Comparison of ENCODE assay signal across 24 cellular contexts in genomic region chr20:3378138-3378537, GRCh38. TPM values are rescaled to one million over a fixed set of nuclear protein-coding genes. Genes with fewer than 3 reads are reported as not detected.
A peak's percentile ranks its signal among the peaks of the same experiment; 100 is the strongest.
DNase-seq lines count a peak whose midpoint lies in the region; ATAC-seq and TF ChIP-seq lines count a peak whose summit lies in the region.
"Had no signal": no experiment of that assay in that cellular context is flagged by ENCODE, and none has a peak within 500 bp of the region (broad histone marks: within the 10 kb centered on the region; RNA-seq: fewer than 3 reads in every experiment).

No MANE protein-coding gene starts in this region.

- H3K36me3 ChIP-seq in right atrium auricular region (peaks cover 38% of the 10 kb centered on the region), gastrocnemius medialis (peaks cover 0 to 36% of the 10 kb centered on the region in 2 donors), MG63 (no peaks in the 10 kb centered on the region)
- H3K36me3 ChIP-seq: ovary had no signal

- peaks cover 5% of the 10 kb centered on the region for H3K27me3 Mint-ChIP-seq in endothelial cell (ENCODE audit: unreplicated experiment)
- H3K27me3 Mint-ChIP-seq: activated naive CD4-positive, alpha-beta T cell treated with anti-CD3 and anti-CD28 coated beads, Interleukin-2, amount 10 ng/mL, durations not matched to agents 7 days and 5 days; CD4-positive, CD25-positive, alpha-beta regulatory T cell had no signal

- H3K27ac ChIP-seq in right atrium auricular region (peak overlapping the region; percentile 6 to 40), gastrocnemius medialis (peak overlapping the region; percentile 15 to 36 (median 32))
- H3K27ac ChIP-seq: HL-60, ovary had no signal

- H3K27me3 ChIP-seq in right atrium auricular region (no peaks in the 10 kb centered on the region), gastrocnemius medialis (no peaks in the 10 kb centered on the region), MG63 (no peaks in the 10 kb centered on the region)
- H3K27me3 ChIP-seq: ovary, thyroid gland had no signal

- H3K4me1 ChIP-seq in right atrium auricular region, result peaks cover 0 to 34% of the 10 kb centered on the region in 2 donors
- H3K4me1 ChIP-seq in gastrocnemius medialis, result peaks cover 0 to 22% of the 10 kb centered on the region in 2 donors

- no peak for TF ChIP-seq POLR2A in gastrocnemius medialis (IDR thresholded peaks at IDR 0.05)

- H3K4me3 ChIP-seq in right atrium auricular region, result no peak overlapping the region
- H3K4me3 ChIP-seq in gastrocnemius medialis, result no peak overlapping the region
- H3K4me3 ChIP-seq in MG63, result no peak overlapping the region
- H3K4me3 ChIP-seq: coronary artery, ovary, thyroid gland had no signal

- peak overlapping the region; percentile 87 for H3K27ac Mint-ChIP-seq in endothelial cell (ENCODE audit: unreplicated experiment)
- H3K27ac Mint-ChIP-seq: activated naive CD4-positive, alpha-beta T cell treated with anti-CD3 and anti-CD28 coated beads, Interleukin-2, amount 10 ng/mL, durations not matched to agents 7 days and 5 days; natural killer cell had no signal

- intact Hi-C loops in gastrocnemius medialis (cut with DNase I; ENCODE audit: low total_unique reads), result no loop called here

- TF ChIP-seq CTCF in endothelial cell (IDR thresholded peaks at IDR 0.05; ENCODE audit: unreplicated experiment) (no peak), right atrium auricular region (IDR thresholded peaks at IDR 0.05) (no peak), gastrocnemius medialis (IDR thresholded peaks at IDR 0.05 in 4 of 5, conservative IDR thresholded peaks at IDR 0.05 in 1 of 5) (no peak)

- no peak for ATAC-seq in gastrocnemius medialis
- ATAC-seq: activated T-cell treated with anti-CD3 and anti-CD28 coated beads, Interleukin-2, amount 50 U/mL, for 4 hours; natural killer cell; Panc1; stimulated activated naive CD8-positive, alpha-beta T cell treated with anti-CD3 and anti-CD28 coated beads, Interleukin-15, Interleukin-2, amounts not matched to agents 100 U/mL and 50 U/mL, for 24 hours had no signal

- in situ Hi-C loops in gastrocnemius medialis (cut with MboI; ENCODE audit: low sequenced_read_pairs in 4 of 4), result no loop called here

- H3K9me3 Mint-ChIP-seq in endothelial cell (ENCODE audit: unreplicated experiment), result no peaks in the 10 kb centered on the region
- H3K9me3 Mint-ChIP-seq: activated naive CD4-positive, alpha-beta T cell treated with anti-CD3 and anti-CD28 coated beads, Interleukin-2, amount 10 ng/mL, durations not matched to agents 7 days and 5 days; activated T-cell treated with anti-CD3 and anti-CD28 coated beads, Interleukin-2, amount 50 U/mL, for 4 hours; natural killer cell had no signal

- H3K4me1 Mint-ChIP-seq in endothelial cell (ENCODE audit: unreplicated experiment), result peaks cover 19% of the 10 kb centered on the region

- H3K36me3 Mint-ChIP-seq in endothelial cell (ENCODE audit: low read depth, unreplicated experiment), result peaks cover 32% of the 10 kb centered on the region
- H3K36me3 Mint-ChIP-seq: activated naive CD4-positive, alpha-beta T cell treated with anti-CD3 and anti-CD28 coated beads, Interleukin-2, amount 10 ng/mL, durations not matched to agents 7 days and 5 days had no signal

- DNase-seq in Kasumi-1 (lab: John Stamatoyannopoulos, UW), result peak; percentile 30 to 37
- DNase-seq in endothelial cell (ENCODE audit: low spot score), result no peak
- no peak for DNase-seq in right atrium auricular region (ENCODE audit: low spot score)
- DNase-seq in gastrocnemius medialis, result peak in 1 of 2 donors; percentile 7
- no peak for DNase-seq in DMS153 treated with DMSO at 0.1 percent for 48 hours (lab: John Stamatoyannopoulos, UW; ENCODE audit: unreplicated experiment)
- DNase-seq in NCI-H1048 (lab: John Stamatoyannopoulos, UW), result no peak
- DNase-seq in stimulated activated CD4-positive, alpha-beta T cell treated with anti-CD3 and anti-CD28 coated beads, Interleukin-2, amount 100 ng/mL, for 48 hours, result no peak
- no peak for DNase-seq in MG63
- DNase-seq: activated CD4-positive, alpha-beta T cell treated with anti-CD3 and anti-CD28 coated beads for 48 hours; activated naive CD4-positive, alpha-beta T cell treated with anti-CD3 and anti-CD28 coated beads, Interleukin-2, amount 10 ng/mL, durations not matched to agents 7 days and 5 days; activated T-cell treated with anti-CD3 and anti-CD28 coated beads, Interleukin-2, amount 50 U/mL, for 4 hours; amniotic stem cell; CD4-positive, CD25-positive, alpha-beta regulatory T cell; head of caudate nucleus; midbrain; natural killer cell; NCI-H1417 treated with DMSO at 0.1 percent for 48 hours; ovary; stimulated activated CD4-positive, alpha-beta T cell treated with anti-CD3 and anti-CD28 coated beads, Interleukin-4, amount 100 ng/mL, for 4 hours; stimulated activated naive CD8-positive, alpha-beta T cell treated with anti-CD3 and anti-CD28 coated beads, Interleukin-15, Interleukin-2, amounts not matched to agents 100 U/mL and 50 U/mL, for 24 hours; thyroid gland had no signal

- peak overlapping the region; percentile 68 for H3K4me3 Mint-ChIP-seq in endothelial cell (ENCODE audit: unreplicated experiment)
- H3K4me3 Mint-ChIP-seq: activated naive CD4-positive, alpha-beta T cell treated with anti-CD3 and anti-CD28 coated beads, Interleukin-2, amount 10 ng/mL, durations not matched to agents 7 days and 5 days; activated T-cell treated with anti-CD3 and anti-CD28 coated beads, Interleukin-2, amount 50 U/mL, for 4 hours; CD4-positive, CD25-positive, alpha-beta regulatory T cell; natural killer cell had no signal

- H3K9me3 ChIP-seq in right atrium auricular region, result no peaks in the 10 kb centered on the region
- no peaks in the 10 kb centered on the region for H3K9me3 ChIP-seq in gastrocnemius medialis
- no peaks in the 10 kb centered on the region for H3K9me3 ChIP-seq in MG63
- H3K9me3 ChIP-seq: ovary, thyroid gland had no signal

RNA-seq across cellular contexts. Expression of gene DNAAF9, which starts 29.3 kb away (rescaled TPM):
- total RNA-seq in endothelial cell (ENCODE audit: unreplicated experiment) (18.8 TPM), right atrium auricular region (10 to 100 TPM; 13.4 to 19.2 TPM), gastrocnemius medialis (10 to 100 TPM; 42.3 to 56.6 (median 46.3) TPM)
- 0.86 and 1.9 TPM in 2 replicates for total RNA-seq in MG63 (2014; rRNA removed; shearing (Covaris generic); ENCODE audit: low replicate concordance)

Comparison
In these comparisons a context has a peak if more than half of its experiments do, and no peak if none do; other contexts are left out.
1. DNase-seq: peak in Kasumi-1 (2 of 2); none in endothelial cell (single experiment), right atrium auricular region (single experiment), DMS153 treated with DMSO at 0.1 percent for 48 hours (single experiment), NCI-H1048 (single experiment), stimulated activated CD4-positive, alpha-beta T cell treated with anti-CD3 and anti-CD28 coated beads, Interleukin-2, amount 100 ng/mL, for 48 hours (0 of 2) and MG63 (single experiment).